In the genomic region with DNA sequence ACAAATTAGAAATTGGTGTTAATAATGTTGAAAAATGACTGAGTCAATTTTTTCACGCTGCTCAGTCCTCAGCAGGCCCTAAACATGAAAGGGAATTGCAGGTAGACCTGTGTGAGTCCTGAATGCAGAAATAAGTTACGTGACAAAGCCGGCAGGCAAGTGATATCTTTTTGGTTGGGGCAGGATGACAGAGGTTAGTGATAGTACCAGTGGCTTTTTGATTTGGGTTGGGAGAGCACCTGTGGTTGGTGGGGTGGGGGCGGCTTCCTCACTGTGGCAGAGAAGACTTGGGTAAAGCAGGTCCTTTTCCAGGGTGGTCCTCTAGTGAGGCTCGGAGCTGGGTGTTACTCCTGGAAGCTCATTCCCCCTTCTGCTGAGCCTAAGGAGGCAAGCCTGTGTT, we compare ENCODE assay signal across 19 cellular contexts.
"Had no signal": no experiment of that assay in that cellular context is flagged by ENCODE, and none has a peak within 500 bp of the region (broad histone marks: within the 10 kb centered on the region; RNA-seq: fewer than 3 reads in every experiment).

No MANE protein-coding gene starts in this region.

- H3K27me3 Mint-ChIP-seq: activated CD4-positive, alpha-beta T cell treated with anti-CD3 and anti-CD28 coated beads, Interleukin-2, amount 10 ng/mL, durations not matched to agents 24 days and 14 days; brain; central memory CD8-positive, alpha-beta T cell had no signal

- H3K27ac Mint-ChIP-seq: activated CD4-positive, alpha-beta memory T cell treated with anti-CD3 and anti-CD28 coated beads for 36 hours; activated CD4-positive, alpha-beta T cell treated with anti-CD3 and anti-CD28 coated beads, Interleukin-2, amount 10 ng/mL, durations not matched to agents 24 days and 14 days; activated T-cell treated with anti-CD3 and anti-CD28 coated beads, Interleukin-2, amount 50 U/mL, for 72 hours; brain; T-helper 1 cell treated with Interleukin-12 subunit alpha and Interleukin-12 subunit beta and Interleukin-4 antibody, amounts not matched to agents 30 μg/mL and 1 μg/mL, for 36 hours had no signal

- ATAC-seq: PC-3 had no signal

- H3K4me1 Mint-ChIP-seq: brain; central memory CD8-positive, alpha-beta T cell had no signal

- DNase-seq: activated CD4-positive, alpha-beta T cell treated with anti-CD3 and anti-CD28 coated beads, Interleukin-2, amount 10 ng/mL, durations not matched to agents 24 days and 14 days; activated CD4-positive, CD25-positive, alpha-beta regulatory T cell treated with anti-CD3 and anti-CD28 coated beads, Interleukin-2, amount 50 U/mL, for 72 hours; activated CD8-positive, alpha-beta memory T cell treated with anti-CD3 and anti-CD28 coated beads, Interleukin-2, amount 50 U/mL, for 4 hours; activated naive CD4-positive, alpha-beta T cell treated with anti-CD3 and anti-CD28 coated beads, Interleukin-2, amount 50 U/mL, for 16 hours; amygdala; Karpas-422; MM.1S; NCI-H1105; NCI-H1436; NCI-H2029 treated with DMSO at 0.1 percent for 48 hours; NCI-H345; NCI-H510A treated with DMSO at 0.1 percent for 48 hours; PC-3; SHP77 treated with DMSO at 0.1 percent for 48 hours had no signal

- H3K4me3 Mint-ChIP-seq: activated CD4-positive, alpha-beta memory T cell treated with anti-CD3 and anti-CD28 coated beads for 36 hours; activated CD4-positive, alpha-beta T cell treated with anti-CD3 and anti-CD28 coated beads, Interleukin-2, amount 10 ng/mL, durations not matched to agents 24 days and 14 days; activated T-cell treated with anti-CD3 and anti-CD28 coated beads, Interleukin-2, amount 50 U/mL, for 72 hours; brain; central memory CD8-positive, alpha-beta T cell; T-helper 1 cell treated with Interleukin-12 subunit alpha and Interleukin-12 subunit beta and Interleukin-4 antibody, amounts not matched to agents 30 μg/mL and 1 μg/mL, for 36 hours had no signal
